Comparison of ENCODE assay signal across 14 cellular contexts in the genomic region with DNA sequence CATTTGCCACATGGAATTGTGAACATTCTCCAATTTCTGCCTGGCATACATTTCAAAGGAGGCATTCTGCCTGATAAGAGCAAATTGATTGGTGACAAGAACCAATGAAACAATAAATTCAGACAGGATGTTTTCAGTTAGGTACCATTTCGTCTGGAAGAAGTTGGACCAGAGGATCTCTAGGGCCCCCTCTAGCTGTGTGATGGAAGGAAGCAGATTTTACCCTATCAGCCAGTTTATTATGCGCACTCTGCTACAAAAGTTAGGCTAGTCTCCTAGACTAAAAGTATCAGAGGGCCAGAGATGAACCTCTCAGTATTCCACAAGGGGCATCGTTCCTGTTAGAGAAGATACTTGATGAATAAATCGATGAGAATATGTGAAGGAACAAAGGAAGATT.
DNase-seq lines count a peak whose midpoint lies in the region; ATAC-seq, FAIRE-seq and TF ChIP-seq lines count a peak whose summit lies in the region.
"Had no signal": no experiment of that assay in that cellular context is flagged by ENCODE, and none has a peak within 500 bp of the region (broad histone marks: within the 10 kb centered on the region; RNA-seq: fewer than 3 reads in every experiment).

No MANE protein-coding gene starts in this region.

- FAIRE-seq in urothelium cell line (lab: Jason Lieb, UNC): no peak
- FAIRE-seq: GM12891 had no signal

- H3K27me3 ChIP-seq in CD8-positive, alpha-beta T cell (ENCODE audit: insufficient read depth, low read length): no peaks in the 10 kb centered on the region
- no peaks in the 10 kb centered on the region; the same call in 1 of the 2 replicates for H3K27me3 ChIP-seq in GM23338 (ENCODE audit: insufficient read depth)

- H3K27me3 Mint-ChIP-seq in CD8-positive, alpha-beta T cell (ENCODE audit: low read depth): peaks cover 29% of the 10 kb centered on the region
- peaks cover 2% of the 10 kb centered on the region for H3K27me3 Mint-ChIP-seq in GM23338 (ENCODE audit: insufficient read depth, low read depth, poor library complexity)

- H3K79me2 ChIP-seq in GM23338 (replicated peaks; ENCODE audit: insufficient read depth): no peaks in the 10 kb centered on the region

- H4K20me1 ChIP-seq in GM23338 (replicated peaks; ENCODE audit: insufficient read depth): no peaks in the 10 kb centered on the region

- no peak overlapping the region for H3K4me3 Mint-ChIP-seq in CD8-positive, alpha-beta T cell
- H3K4me3 Mint-ChIP-seq in GM23338: no peak overlapping the region
- H3K4me3 Mint-ChIP-seq: activated naive CD8-positive, alpha-beta T cell had no signal

- CTCF ChIA-PET in CD8-positive, alpha-beta T cell (lab: Charles Lee): interaction anchor here (0.9 kb wide), 1 partner anchor 140 kb away, joined by 4 read pairs; no protein-coding TSS in a partner anchor

- H3F3A ChIP-seq in GM23338 (replicated peaks; ENCODE audit: low read depth): no peaks in the 10 kb centered on the region

- H3K4me1 Mint-ChIP-seq in CD8-positive, alpha-beta T cell (ENCODE audit: low read depth): peaks cover 9% of the 10 kb centered on the region
- H3K4me1 Mint-ChIP-seq in GM23338: peaks cover 15% of the 10 kb centered on the region; the same call in 2 of the 3 replicates

- no peak overlapping the region for H3K27ac Mint-ChIP-seq in CD8-positive, alpha-beta T cell
- H3K27ac Mint-ChIP-seq in GM23338: no peak overlapping the region
- H3K27ac Mint-ChIP-seq: activated naive CD8-positive, alpha-beta T cell had no signal

- peaks cover 9% of the 10 kb centered on the region; the same call in 1 of the 2 replicates for H3K9me2 ChIP-seq in GM23338 (ENCODE audit: insufficient read depth)

- no peak overlapping the region for H3K4me3 ChIP-seq in CD8-positive, alpha-beta T cell (ENCODE audit: low read depth, low read length)
- H3K4me3 ChIP-seq in GM23338: no peak overlapping the region
- H3K4me3 ChIP-seq: skin epidermis had no signal

- no peak overlapping the region for H2AFZ ChIP-seq in GM23338

- DNase-seq in CD8-positive, alpha-beta T cell: no peak
- DNase-seq in GM23338 (ENCODE audit: low spot score): no peak
- peak; percentile 20 for DNase-seq in SK-N-DZ (ENCODE audit: low spot score)
- DNase-seq in left lobe of liver (ENCODE audit: low spot score): no peak
- DNase-seq in DMS153 (lab: John Stamatoyannopoulos, UW): no peak
- DNase-seq in urothelium cell line (ENCODE audit: low spot score): no peak
- no peak for DNase-seq in H4 (ENCODE audit: low spot score)
- DNase-seq: Caco-2, erythroblast, NCI-H1048, SHP77 treated with DMSO at 0.1 percent for 48 hours had no signal

- H3K36me3 Mint-ChIP-seq in CD8-positive, alpha-beta T cell: peaks cover 3% of the 10 kb centered on the region
- peaks cover 6% of the 10 kb centered on the region for H3K36me3 Mint-ChIP-seq in GM23338 (ENCODE audit: low read depth)

- peak; percentile 35 for TF ChIP-seq CTCF in CD8-positive, alpha-beta T cell (IDR thresholded peaks at IDR 0.05)
- peak; percentile 44 to 48 for TF ChIP-seq CTCF in GM23338 (conservative IDR thresholded peaks at IDR 0.05; ENCODE audit: low read depth in 2 of 2)

- ATAC-seq in CD8-positive, alpha-beta T cell: no peak
- ATAC-seq in GM23338: no peak
- peak; percentile 29 for ATAC-seq in left lobe of liver

- no peak overlapping the region for H3K27ac ChIP-seq in CD8-positive, alpha-beta T cell (ENCODE audit: low read depth, low read length)
- H3K27ac ChIP-seq in GM23338 (ENCODE audit: low read depth): no peak overlapping the region
- H3K27ac ChIP-seq: skin epidermis had no signal

- peaks cover 5% of the 10 kb centered on the region for H3K9me3 Mint-ChIP-seq in CD8-positive, alpha-beta T cell
- H3K9me3 Mint-ChIP-seq in GM23338: peaks cover 6% of the 10 kb centered on the region

- H3K9me3 ChIP-seq in CD8-positive, alpha-beta T cell (ENCODE audit: low read length): no peaks in the 10 kb centered on the region
- H3K9me3 ChIP-seq: Caco-2 had no signal

- no peaks in the 10 kb centered on the region for H3K4me1 ChIP-seq in CD8-positive, alpha-beta T cell (ENCODE audit: insufficient read depth, low read length)
- peaks cover 16% of the 10 kb centered on the region for H3K4me1 ChIP-seq in GM23338 (ENCODE audit: insufficient read depth)
- H3K4me1 ChIP-seq: Caco-2 had no signal

- no peak overlapping the region for H3K4me2 ChIP-seq in GM23338

- intact Hi-C loops in CD8-positive, alpha-beta T cell (cut with DNase I, micrococcal nuclease): loop anchor here (1.0 to 5.0 kb wide), 3 partner anchors 45 to 139 kb away; no protein-coding TSS in a partner anchor

- no peaks in the 10 kb centered on the region for H3K36me3 ChIP-seq in CD8-positive, alpha-beta T cell (ENCODE audit: insufficient read depth, low read length)
- no peaks in the 10 kb centered on the region for H3K36me3 ChIP-seq in GM23338 (ENCODE audit: insufficient read depth)

- POLR2A ChIA-PET in CD8-positive, alpha-beta T cell (lab: Charles Lee): no interaction called here

TF ChIP-seq in GM23338, 12 proteins besides CTCF, POLR2A, EP300 and RAD21 (continues in another document):
- TF ChIP-seq CREB1 (CRISPR knock-in tag; IDR thresholded peaks at IDR 0.05; ENCODE audit: low read depth): no peak
- TF ChIP-seq, protein P1, sequence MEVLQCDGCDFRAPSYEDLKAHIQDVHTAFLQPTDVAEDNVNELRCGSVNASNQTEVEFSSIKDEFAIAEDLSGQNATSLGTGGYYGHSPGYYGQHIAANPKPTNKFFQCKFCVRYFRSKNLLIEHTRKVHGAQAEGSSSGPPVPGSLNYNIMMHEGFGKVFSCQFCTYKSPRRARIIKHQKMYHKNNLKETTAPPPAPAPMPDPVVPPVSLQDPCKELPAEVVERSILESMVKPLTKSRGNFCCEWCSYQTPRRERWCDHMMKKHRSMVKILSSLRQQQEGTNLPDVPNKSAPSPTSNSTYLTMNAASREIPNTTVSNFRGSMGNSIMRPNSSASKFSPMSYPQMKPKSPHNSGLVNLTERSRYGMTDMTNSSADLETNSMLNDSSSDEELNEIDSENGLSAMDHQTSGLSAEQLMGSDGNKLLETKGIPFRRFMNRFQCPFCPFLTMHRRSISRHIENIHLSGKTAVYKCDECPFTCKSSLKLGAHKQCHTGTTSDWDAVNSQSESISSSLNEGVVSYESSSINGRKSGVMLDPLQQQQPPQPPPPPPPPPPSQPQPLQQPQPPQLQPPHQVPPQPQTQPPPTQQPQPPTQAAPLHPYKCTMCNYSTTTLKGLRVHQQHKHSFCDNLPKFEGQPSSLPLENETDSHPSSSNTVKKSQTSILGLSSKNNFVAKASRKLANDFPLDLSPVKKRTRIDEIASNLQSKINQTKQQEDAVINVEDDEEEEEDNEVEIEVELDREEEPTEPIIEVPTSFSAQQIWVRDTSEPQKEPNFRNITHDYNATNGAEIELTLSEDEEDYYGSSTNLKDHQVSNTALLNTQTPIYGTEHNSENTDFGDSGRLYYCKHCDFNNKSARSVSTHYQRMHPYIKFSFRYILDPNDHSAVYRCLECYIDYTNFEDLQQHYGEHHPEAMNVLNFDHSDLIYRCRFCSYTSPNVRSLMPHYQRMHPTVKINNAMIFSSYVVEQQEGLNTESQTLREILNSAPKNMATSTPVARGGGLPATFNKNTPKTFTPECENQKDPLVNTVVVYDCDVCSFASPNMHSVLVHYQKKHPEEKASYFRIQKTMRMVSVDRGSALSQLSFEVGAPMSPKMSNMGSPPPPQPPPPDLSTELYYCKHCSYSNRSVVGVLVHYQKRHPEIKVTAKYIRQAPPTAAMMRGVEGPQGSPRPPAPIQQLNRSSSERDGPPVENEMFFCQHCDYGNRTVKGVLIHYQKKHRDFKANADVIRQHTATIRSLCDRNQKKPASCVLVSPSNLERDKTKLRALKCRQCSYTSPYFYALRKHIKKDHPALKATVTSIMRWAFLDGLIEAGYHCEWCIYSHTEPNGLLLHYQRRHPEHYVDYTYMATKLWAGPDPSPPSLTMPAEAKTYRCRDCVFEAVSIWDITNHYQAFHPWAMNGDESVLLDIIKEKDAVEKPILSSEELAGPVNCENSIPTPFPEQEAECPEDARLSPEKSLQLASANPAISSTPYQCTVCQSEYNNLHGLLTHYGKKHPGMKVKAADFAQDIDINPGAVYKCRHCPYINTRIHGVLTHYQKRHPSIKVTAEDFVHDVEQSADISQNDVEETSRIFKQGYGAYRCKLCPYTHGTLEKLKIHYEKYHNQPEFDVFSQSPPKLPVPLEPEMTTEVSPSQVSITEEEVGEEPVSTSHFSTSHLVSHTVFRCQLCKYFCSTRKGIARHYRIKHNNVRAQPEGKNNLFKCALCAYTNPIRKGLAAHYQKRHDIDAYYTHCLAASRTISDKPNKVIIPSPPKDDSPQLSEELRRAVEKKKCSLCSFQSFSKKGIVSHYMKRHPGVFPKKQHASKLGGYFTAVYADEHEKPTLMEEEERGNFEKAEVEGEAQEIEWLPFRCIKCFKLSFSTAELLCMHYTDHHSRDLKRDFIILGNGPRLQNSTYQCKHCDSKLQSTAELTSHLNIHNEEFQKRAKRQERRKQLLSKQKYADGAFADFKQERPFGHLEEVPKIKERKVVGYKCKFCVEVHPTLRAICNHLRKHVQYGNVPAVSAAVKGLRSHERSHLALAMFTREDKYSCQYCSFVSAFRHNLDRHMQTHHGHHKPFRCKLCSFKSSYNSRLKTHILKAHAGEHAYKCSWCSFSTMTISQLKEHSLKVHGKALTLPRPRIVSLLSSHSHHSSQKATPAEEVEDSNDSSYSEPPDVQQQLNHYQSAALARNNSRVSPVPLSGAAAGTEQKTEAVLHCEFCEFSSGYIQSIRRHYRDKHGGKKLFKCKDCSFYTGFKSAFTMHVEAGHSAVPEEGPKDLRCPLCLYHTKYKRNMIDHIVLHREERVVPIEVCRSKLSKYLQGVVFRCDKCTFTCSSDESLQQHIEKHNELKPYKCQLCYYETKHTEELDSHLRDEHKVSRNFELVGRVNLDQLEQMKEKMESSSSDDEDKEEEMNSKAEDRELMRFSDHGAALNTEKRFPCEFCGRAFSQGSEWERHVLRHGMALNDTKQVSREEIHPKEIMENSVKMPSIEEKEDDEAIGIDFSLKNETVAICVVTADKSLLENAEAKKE (CRISPR knock-in tag; IDR thresholded peaks at IDR 0.05): no peak
- TF ChIP-seq EZH2phosphoT487 (IDR thresholded peaks at IDR 0.05; ENCODE audit: unreplicated experiment): no peak
- no peak for TF ChIP-seq ZNF114 (CRISPR knock-in tag; IDR thresholded peaks at IDR 0.05)
- TF ChIP-seq ZNF331 (CRISPR knock-in tag; IDR thresholded peaks at IDR 0.05; ENCODE audit: low read depth): no peak
- no peak for TF ChIP-seq POLR2AphosphoS5 (IDR thresholded peaks at IDR 0.05; ENCODE audit: low read depth)
- TF ChIP-seq NANOG (IDR thresholded peaks at IDR 0.05; ENCODE audit: borderline replicate concordance): no peak
